In genomic region chr15:99117111-99117510, GRCh38 we compare ENCODE assay signal across 1 cellular context.
TF ChIP-seq lines count a peak whose summit lies in the region.

No MANE protein-coding gene starts in this region.

TF ChIP-seq in GM23338, 12 proteins besides CTCF, POLR2A, EP300 and RAD21 (continued from another document):
- TF ChIP-seq, protein P1, sequence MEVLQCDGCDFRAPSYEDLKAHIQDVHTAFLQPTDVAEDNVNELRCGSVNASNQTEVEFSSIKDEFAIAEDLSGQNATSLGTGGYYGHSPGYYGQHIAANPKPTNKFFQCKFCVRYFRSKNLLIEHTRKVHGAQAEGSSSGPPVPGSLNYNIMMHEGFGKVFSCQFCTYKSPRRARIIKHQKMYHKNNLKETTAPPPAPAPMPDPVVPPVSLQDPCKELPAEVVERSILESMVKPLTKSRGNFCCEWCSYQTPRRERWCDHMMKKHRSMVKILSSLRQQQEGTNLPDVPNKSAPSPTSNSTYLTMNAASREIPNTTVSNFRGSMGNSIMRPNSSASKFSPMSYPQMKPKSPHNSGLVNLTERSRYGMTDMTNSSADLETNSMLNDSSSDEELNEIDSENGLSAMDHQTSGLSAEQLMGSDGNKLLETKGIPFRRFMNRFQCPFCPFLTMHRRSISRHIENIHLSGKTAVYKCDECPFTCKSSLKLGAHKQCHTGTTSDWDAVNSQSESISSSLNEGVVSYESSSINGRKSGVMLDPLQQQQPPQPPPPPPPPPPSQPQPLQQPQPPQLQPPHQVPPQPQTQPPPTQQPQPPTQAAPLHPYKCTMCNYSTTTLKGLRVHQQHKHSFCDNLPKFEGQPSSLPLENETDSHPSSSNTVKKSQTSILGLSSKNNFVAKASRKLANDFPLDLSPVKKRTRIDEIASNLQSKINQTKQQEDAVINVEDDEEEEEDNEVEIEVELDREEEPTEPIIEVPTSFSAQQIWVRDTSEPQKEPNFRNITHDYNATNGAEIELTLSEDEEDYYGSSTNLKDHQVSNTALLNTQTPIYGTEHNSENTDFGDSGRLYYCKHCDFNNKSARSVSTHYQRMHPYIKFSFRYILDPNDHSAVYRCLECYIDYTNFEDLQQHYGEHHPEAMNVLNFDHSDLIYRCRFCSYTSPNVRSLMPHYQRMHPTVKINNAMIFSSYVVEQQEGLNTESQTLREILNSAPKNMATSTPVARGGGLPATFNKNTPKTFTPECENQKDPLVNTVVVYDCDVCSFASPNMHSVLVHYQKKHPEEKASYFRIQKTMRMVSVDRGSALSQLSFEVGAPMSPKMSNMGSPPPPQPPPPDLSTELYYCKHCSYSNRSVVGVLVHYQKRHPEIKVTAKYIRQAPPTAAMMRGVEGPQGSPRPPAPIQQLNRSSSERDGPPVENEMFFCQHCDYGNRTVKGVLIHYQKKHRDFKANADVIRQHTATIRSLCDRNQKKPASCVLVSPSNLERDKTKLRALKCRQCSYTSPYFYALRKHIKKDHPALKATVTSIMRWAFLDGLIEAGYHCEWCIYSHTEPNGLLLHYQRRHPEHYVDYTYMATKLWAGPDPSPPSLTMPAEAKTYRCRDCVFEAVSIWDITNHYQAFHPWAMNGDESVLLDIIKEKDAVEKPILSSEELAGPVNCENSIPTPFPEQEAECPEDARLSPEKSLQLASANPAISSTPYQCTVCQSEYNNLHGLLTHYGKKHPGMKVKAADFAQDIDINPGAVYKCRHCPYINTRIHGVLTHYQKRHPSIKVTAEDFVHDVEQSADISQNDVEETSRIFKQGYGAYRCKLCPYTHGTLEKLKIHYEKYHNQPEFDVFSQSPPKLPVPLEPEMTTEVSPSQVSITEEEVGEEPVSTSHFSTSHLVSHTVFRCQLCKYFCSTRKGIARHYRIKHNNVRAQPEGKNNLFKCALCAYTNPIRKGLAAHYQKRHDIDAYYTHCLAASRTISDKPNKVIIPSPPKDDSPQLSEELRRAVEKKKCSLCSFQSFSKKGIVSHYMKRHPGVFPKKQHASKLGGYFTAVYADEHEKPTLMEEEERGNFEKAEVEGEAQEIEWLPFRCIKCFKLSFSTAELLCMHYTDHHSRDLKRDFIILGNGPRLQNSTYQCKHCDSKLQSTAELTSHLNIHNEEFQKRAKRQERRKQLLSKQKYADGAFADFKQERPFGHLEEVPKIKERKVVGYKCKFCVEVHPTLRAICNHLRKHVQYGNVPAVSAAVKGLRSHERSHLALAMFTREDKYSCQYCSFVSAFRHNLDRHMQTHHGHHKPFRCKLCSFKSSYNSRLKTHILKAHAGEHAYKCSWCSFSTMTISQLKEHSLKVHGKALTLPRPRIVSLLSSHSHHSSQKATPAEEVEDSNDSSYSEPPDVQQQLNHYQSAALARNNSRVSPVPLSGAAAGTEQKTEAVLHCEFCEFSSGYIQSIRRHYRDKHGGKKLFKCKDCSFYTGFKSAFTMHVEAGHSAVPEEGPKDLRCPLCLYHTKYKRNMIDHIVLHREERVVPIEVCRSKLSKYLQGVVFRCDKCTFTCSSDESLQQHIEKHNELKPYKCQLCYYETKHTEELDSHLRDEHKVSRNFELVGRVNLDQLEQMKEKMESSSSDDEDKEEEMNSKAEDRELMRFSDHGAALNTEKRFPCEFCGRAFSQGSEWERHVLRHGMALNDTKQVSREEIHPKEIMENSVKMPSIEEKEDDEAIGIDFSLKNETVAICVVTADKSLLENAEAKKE (CRISPR knock-in tag; IDR thresholded peaks at IDR 0.05) = no peak
- TF ChIP-seq STAT1 (IDR thresholded peaks at IDR 0.05; ENCODE audit: unreplicated experiment) (no peak), REST (IDR thresholded peaks at IDR 0.05; ENCODE audit: unreplicated experiment) (no peak), ZNF331 (CRISPR knock-in tag; IDR thresholded peaks at IDR 0.05; ENCODE audit: low read depth) (no peak), EZH2 (IDR thresholded peaks at IDR 0.05; ENCODE audit: low read depth, unreplicated experiment) (no peak), CREB1 (CRISPR knock-in tag; IDR thresholded peaks at IDR 0.05; ENCODE audit: low read depth) (no peak), POLR2AphosphoS5 (IDR thresholded peaks at IDR 0.05; ENCODE audit: low read depth) (no peak), EZH2phosphoT487 (IDR thresholded peaks at IDR 0.05; ENCODE audit: unreplicated experiment) (no peak), ETS1 (IDR thresholded peaks at IDR 0.05) (no peak), JUNB (IDR thresholded peaks at IDR 0.05; ENCODE audit: unreplicated experiment) (no peak), NANOG (IDR thresholded peaks at IDR 0.05; ENCODE audit: borderline replicate concordance) (no peak)
